Comparison of ENCODE assay signal across 14 cellular contexts in genomic region chr5:97355775-97356174, GRCh38.
DNase-seq lines count a peak whose midpoint lies in the region; ATAC-seq and TF ChIP-seq lines count a peak whose summit lies in the region.
"Had no signal": no experiment of that assay in that cellular context is flagged by ENCODE, and none has a peak within 500 bp of the region (broad histone marks: within the 10 kb centered on the region; RNA-seq: fewer than 3 reads in every experiment).

No MANE protein-coding gene starts in this region.

- H3K9me3 ChIP-seq in aorta (ENCODE audit: control insufficient read depth, low read length) (peaks cover 3% of the 10 kb centered on the region), transverse colon (peaks cover 8 to 9% of the 10 kb centered on the region in 2 donors), upper lobe of right lung (no peaks in the 10 kb centered on the region)

- intact Hi-C loops in aorta (cut with DNase I) (no loop called here), transverse colon (cut with DNase I; ENCODE audit: low total_unique reads) (no loop called here), upper lobe of right lung (cut with DNase I) (no loop called here)

- DNase-seq in activated CD4-positive, CD25-positive, alpha-beta regulatory T cell treated with anti-CD3 and anti-CD28 coated beads, Interleukin-2, amount 50 U/mL, for 72 hours, result no peak
- DNase-seq in aorta, result no peak
- no peak for DNase-seq in transverse colon
- DNase-seq in upper lobe of right lung, result no peak
- DNase-seq: DND-41, MM.1S, naive B cell, NCI-H774 had no signal

- in situ Hi-C loops in transverse colon (cut with MboI; ENCODE audit: low pct_ligation_motif_present in 1 of 4, low pct_unique_long_range_greater_than_20kb in 1 of 4, low sequenced_read_pairs in 3 of 4), result no loop called here

- TF ChIP-seq EP300 in transverse colon (IDR thresholded peaks at IDR 0.05; ENCODE audit: low read depth), result no peak

- H3K27ac ChIP-seq in aorta (ENCODE audit: low read depth in 1 of 2, low read length in 2 of 2) (no peak overlapping the region), transverse colon (no peak overlapping the region), upper lobe of right lung (no peak overlapping the region)
- H3K27ac ChIP-seq: epithelial cell of prostate, skin epidermis had no signal

- H3K4me1 ChIP-seq in aorta (ENCODE audit: control insufficient read depth in 1 of 2, insufficient read depth in 2 of 2, low read length in 2 of 2) (no peaks in the 10 kb centered on the region), transverse colon (no peaks in the 10 kb centered on the region), upper lobe of right lung (no peaks in the 10 kb centered on the region)

- peak; percentile 92 for ATAC-seq in GM19324 (IDR thresholded peaks at IDR 0.05; ENCODE audit: low FRiP score, unreplicated experiment)
- ATAC-seq in HG02642 (IDR thresholded peaks at IDR 0.05; ENCODE audit: poor library complexity, unreplicated experiment), result peak; percentile 98
- peak; percentile 94 for ATAC-seq in HG03432 (IDR thresholded peaks at IDR 0.05; ENCODE audit: unreplicated experiment)
- ATAC-seq in aorta (ENCODE audit: low FRiP score), result no peak
- ATAC-seq in upper lobe of right lung, result no peak

- H3K4me3 ChIP-seq in GM08714 (ENCODE audit: low read length) (peak overlapping the region; percentile 45; the same call in 1 of the 2 replicates), aorta (ENCODE audit: low read length in 2 of 2) (no peak overlapping the region), transverse colon (no peak overlapping the region), upper lobe of right lung (no peak overlapping the region)
- H3K4me3 ChIP-seq: skin epidermis had no signal

- TF ChIP-seq POLR2A in transverse colon (IDR thresholded peaks at IDR 0.05), result no peak

- no peak for TF ChIP-seq CTCF in transverse colon (IDR thresholded peaks at IDR 0.05)
- no peak for TF ChIP-seq CTCF in upper lobe of right lung (IDR thresholded peaks at IDR 0.05)

- H3K36me3 ChIP-seq in aorta (ENCODE audit: control insufficient read depth in 1 of 2, insufficient read depth in 2 of 2, low read length in 1 of 2) (no peaks in the 10 kb centered on the region), transverse colon (no peaks in the 10 kb centered on the region), upper lobe of right lung (no peaks in the 10 kb centered on the region)

- H3K27me3 ChIP-seq in aorta (ENCODE audit: control insufficient read depth in 1 of 2, insufficient read depth in 2 of 2, low read length in 1 of 2), result no peaks in the 10 kb centered on the region
- H3K27me3 ChIP-seq in transverse colon, result no peaks in the 10 kb centered on the region
- no peaks in the 10 kb centered on the region for H3K27me3 ChIP-seq in upper lobe of right lung

- WGBS in aorta, 2 donors, result 70% methylated on average over 4 of the region's 4 CpGs
- WGBS in transverse colon (ENCODE audit: low coverage in 1 of 2), 2 donors, result 50% methylated on average over 1 of the region's 4 CpGs; no CpG with 5 or more reads in 1 of the 2 donors

Comparison
In these comparisons a context has a peak if more than half of its experiments do, and no peak if none do; other contexts are left out.
1. ATAC-seq: peak in GM19324 (single experiment), HG02642 (single experiment) and HG03432 (single experiment); none in aorta (single experiment) and upper lobe of right lung (single experiment).